Comparison of ENCODE assay signal across 9 cellular contexts in the genomic region with DNA sequence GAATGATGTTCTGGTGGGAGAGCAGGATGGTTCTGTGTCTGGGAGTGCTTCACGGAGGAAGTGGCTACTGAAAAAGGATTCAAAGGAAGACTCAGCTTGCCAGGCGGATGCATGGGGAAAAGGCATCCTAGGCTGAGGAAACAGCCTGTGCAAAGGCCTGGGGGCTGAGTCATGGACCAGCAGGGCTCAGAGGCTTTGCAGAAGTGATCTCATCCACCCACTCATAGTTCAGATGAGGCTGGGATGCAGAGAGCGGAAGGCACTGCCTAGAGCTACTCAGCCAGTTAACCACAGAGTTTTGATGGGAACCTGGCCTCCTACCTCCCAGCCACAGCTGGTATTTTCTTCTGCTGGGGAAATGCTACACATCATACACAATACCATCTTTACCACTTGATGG. TPM values are rescaled to one million over a fixed set of nuclear protein-coding genes. Genes with fewer than 3 reads are reported as not detected.
DNase-seq lines count a peak whose midpoint lies in the region; ATAC-seq and TF ChIP-seq lines count a peak whose summit lies in the region.
"Had no signal": no experiment of that assay in that cellular context is flagged by ENCODE, and none has a peak within 500 bp of the region (broad histone marks: within the 10 kb centered on the region; RNA-seq: fewer than 3 reads in every experiment).

No MANE protein-coding gene starts in this region.

- TF ChIP-seq CTCF in GM12865 (IDR thresholded peaks at IDR 0.05; ENCODE audit: insufficient read depth, low read depth, low read length, missing control alignments) (no peak), HFFc6 (IDR thresholded peaks at IDR 0.05) (no peak), fibroblast of lung (conservative IDR thresholded peaks at IDR 0.05 in 1 of 2, IDR thresholded peaks at IDR 0.05 in 1 of 2; ENCODE audit: low read depth in 1 of 2, low read length in 2 of 2) (no peak), Caco-2 (IDR thresholded peaks at IDR 0.05; ENCODE audit: insufficient read depth in 1 of 2, low read depth in 1 of 2, low read length in 1 of 2, severe bottlenecking in 1 of 2, unreplicated experiment in 1 of 2) (no peak)

- H3K79me2 ChIP-seq in fibroblast of lung (ENCODE audit: control insufficient read depth, insufficient read depth, low read length) = no peaks in the 10 kb centered on the region

- intact Hi-C loops in Caco-2 (cut with micrococcal nuclease; ENCODE audit: unreplicated experiment) = no loop called here

- H3K4me3 ChIP-seq in GM12865 (ENCODE audit: low read depth, low read length) (no peak overlapping the region), fibroblast of lung (replicated peaks in 1 of 4; ENCODE audit: control extremely low read depth in 1 of 4, insufficient read depth in 1 of 4, low read depth in 3 of 4, low read length in 4 of 4) (no peak overlapping the region), Caco-2 (ENCODE audit: low read depth, low read length) (no peak overlapping the region)

- peak overlapping the region; percentile 23 for H3K9ac ChIP-seq in fibroblast of lung (ENCODE audit: insufficient read depth, low read length)

- H3K27me3 ChIP-seq in fibroblast of lung (ENCODE audit: control insufficient read depth, insufficient read depth, low read length) (no peaks in the 10 kb centered on the region), Caco-2 (replicated peaks; ENCODE audit: control insufficient read depth, insufficient read depth, low read length) (no peaks in the 10 kb centered on the region)

- H3K27ac Mint-ChIP-seq in HFFc6 (peak overlapping the region; percentile 85), Caco-2 (ENCODE audit: unreplicated experiment) (no peak overlapping the region)

- H3K4me1 Mint-ChIP-seq in HFFc6 (ENCODE audit: low read depth) (peaks cover 57% of the 10 kb centered on the region), Caco-2 (ENCODE audit: low read depth, unreplicated experiment) (no peaks in the 10 kb centered on the region)

- no TSS peak for BruUV-seq in Caco-2 (replicated peaks; lab: Mats Ljungman, UMichigan)

- no peaks in the 10 kb centered on the region for H3K9me3 ChIP-seq in fibroblast of lung (ENCODE audit: control insufficient read depth, insufficient read depth, low read depth, low read length)
- H3K9me3 ChIP-seq in Caco-2 = peaks cover 8% of the 10 kb centered on the region

- H3K27ac ChIP-seq in fibroblast of lung (ENCODE audit: insufficient read depth, low read length) = peak overlapping the region; percentile 88

- H3K4me1 ChIP-seq in fibroblast of lung (ENCODE audit: control insufficient read depth, extremely low read depth, insufficient read depth, low read length) = peaks cover 30% of the 10 kb centered on the region
- H3K4me1 ChIP-seq in Caco-2 = no peaks in the 10 kb centered on the region

- ATAC-seq in HG02970 (IDR thresholded peaks at IDR 0.05; ENCODE audit: low FRiP score, unreplicated experiment) = no peak

- POLR2A ChIA-PET in Caco-2 (lab: Charles Lee) = no interaction called here

- CTCF ChIA-PET in Caco-2 (lab: Charles Lee) = no interaction called here

- no peak overlapping the region for H2AFZ ChIP-seq in fibroblast of lung (ENCODE audit: low read length)

- H3K36me3 ChIP-seq in fibroblast of lung (ENCODE audit: control insufficient read depth, insufficient read depth, low read length) (no peaks in the 10 kb centered on the region), Caco-2 (ENCODE audit: control insufficient read depth, insufficient read depth, low read length) (no peaks in the 10 kb centered on the region)

- H3K36me3 Mint-ChIP-seq in HFFc6 (ENCODE audit: low read depth) = peaks cover 14% of the 10 kb centered on the region
- no peaks in the 10 kb centered on the region for H3K36me3 Mint-ChIP-seq in Caco-2 (ENCODE audit: insufficient read depth, unreplicated experiment)

- H3K4me3 Mint-ChIP-seq in HFFc6 (no peak overlapping the region), Caco-2 (ENCODE audit: unreplicated experiment) (no peak overlapping the region)

- DNase-seq in GM12865 (ENCODE audit: low read depth) = peak; percentile 78
- peak; percentile 93 for DNase-seq in HFFc6
- DNase-seq in SW480 (ENCODE audit: low spot score) = peak; percentile 93
- peak; percentile 97 to 100 for DNase-seq in fibroblast of lung (ENCODE audit: low read depth in 2 of 2)
- peak; percentile 23 for DNase-seq in stimulated activated CD8-positive, alpha-beta memory T cell treated with anti-CD3 and anti-CD28 coated beads, Interleukin-7, amount 100 ng/mL, for 24 hours (ENCODE audit: low read depth)
- DNase-seq in Caco-2 = no peak
- no peak for DNase-seq in COLO668 (lab: John Stamatoyannopoulos, UW; ENCODE audit: unreplicated experiment)

- peak overlapping the region; percentile 27 for H3K4me2 ChIP-seq in fibroblast of lung (ENCODE audit: extremely low read depth, insufficient read depth, low read length)

- no peaks in the 10 kb centered on the region for H3K9me3 Mint-ChIP-seq in HFFc6
- peaks cover 5% of the 10 kb centered on the region for H3K9me3 Mint-ChIP-seq in Caco-2 (ENCODE audit: unreplicated experiment)

- H4K20me1 ChIP-seq in fibroblast of lung (ENCODE audit: control insufficient read depth, extremely low read depth, insufficient read depth, low read length) = no peaks in the 10 kb centered on the region

- H3K27me3 Mint-ChIP-seq in HFFc6 (ENCODE audit: insufficient read depth) = peaks cover 2% of the 10 kb centered on the region
- H3K27me3 Mint-ChIP-seq in Caco-2 (ENCODE audit: insufficient read depth, unreplicated experiment) = peaks cover 16% of the 10 kb centered on the region

RNA-seq across cellular contexts. Expression of a gene that starts 15.8 kb away (rescaled TPM):
- under 1 TPM in 4 of 6 experiments, not detected in 2; 0.03 to 0.09 (median 0.05) TPM for total RNA-seq in HFFc6 (2021; fragmentation: NEBNext Ultra II Directional; extraction: Animal tissue kit (Norgen Biotek cat#: 25700))
- total RNA-seq in fibroblast of lung = 1.8 and 4.1 TPM in 2 replicates
- 3.1 and 6.2 TPM in 2 replicates for polyA plus RNA-seq in fibroblast of lung
- polyA plus RNA-seq in fibroblast of lung (2012) = 3.6 and 8.1 TPM in 2 replicates
- polyA minus RNA-seq in fibroblast of lung (ENCODE audit: low replicate concordance) = 8.8 and 12.0 TPM in 2 replicates
- not detected in 2 replicates for total RNA-seq in Caco-2 (2022)
- total RNA-seq: lung microvascular endothelial cell had no signal

RNA-seq across cellular contexts. Expression of a gene that starts 53.9 kb away (rescaled TPM):
- not detected for total RNA-seq in HFFc6 (2021; fragmentation: NEBNext Ultra II Directional; extraction: Animal tissue kit (Norgen Biotek cat#: 25700))
- total RNA-seq in fibroblast of lung = not detected in 2 replicates
- polyA plus RNA-seq in fibroblast of lung = not detected in 2 replicates
- not detected in 2 replicates for polyA plus RNA-seq in fibroblast of lung (2012)
- not detected in 2 replicates for polyA minus RNA-seq in fibroblast of lung (ENCODE audit: low replicate concordance)
- total RNA-seq in Caco-2 (2022) = 0.34 TPM in 1 of 2 replicates, not detected in the other
- total RNA-seq: lung microvascular endothelial cell had no signal

Comparison
In these comparisons a context has a peak if more than half of its experiments do, and no peak if none do; other contexts are left out.
1. DNase-seq: peak in GM12865 (single experiment), HFFc6 (single experiment), SW480 (single experiment), fibroblast of lung (2 of 2) and stimulated activated CD8-positive, alpha-beta memory T cell treated with anti-CD3 and anti-CD28 coated beads, Interleukin-7, amount 100 ng/mL, for 24 hours (single experiment); none in Caco-2 (0 of 2) and COLO668 (single experiment).